Comparison of ENCODE assay signal across 22 cellular contexts in the genomic region with DNA sequence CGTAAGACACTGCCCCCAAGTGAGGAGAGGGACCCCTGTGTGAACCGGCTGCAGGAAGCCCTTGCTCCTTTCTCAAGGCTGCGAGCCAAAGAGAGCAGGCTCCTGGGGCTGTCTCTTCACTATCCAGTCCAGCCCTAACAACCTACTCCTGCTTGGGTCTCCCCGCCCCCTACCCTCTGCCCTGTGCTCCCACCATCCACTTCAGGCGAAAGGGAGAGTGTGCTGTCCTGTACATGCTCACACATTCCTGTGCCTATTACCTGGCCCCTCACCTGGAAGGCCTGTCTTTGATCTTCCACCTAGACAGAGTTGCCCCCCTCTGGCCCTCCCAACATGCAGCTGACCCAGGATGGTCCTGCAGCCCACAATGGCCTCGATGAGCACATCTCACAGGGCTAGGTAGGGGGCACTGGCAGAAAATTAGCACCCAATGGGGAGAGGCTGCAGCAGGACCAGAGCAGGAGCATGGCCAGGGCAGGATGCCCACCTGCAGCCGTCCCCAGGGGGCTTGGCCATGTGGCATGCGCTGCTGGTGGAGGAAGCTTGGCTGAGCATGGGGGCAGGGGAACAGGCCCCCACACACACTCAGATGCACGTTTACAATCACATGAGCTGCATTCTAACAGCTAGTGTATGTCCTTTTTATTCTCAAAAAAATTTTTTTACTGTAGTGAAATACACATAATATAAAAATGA.
"Had no signal": no experiment of that assay in that cellular context is flagged by ENCODE, and none has a peak within 500 bp of the region (broad histone marks: within the 10 kb centered on the region; RNA-seq: fewer than 3 reads in every experiment).

No MANE protein-coding gene starts in this region.

- H3K27me3 Mint-ChIP-seq: activated CD8-positive, alpha-beta T cell treated with anti-CD3 and anti-CD28 coated beads for 36 hours; central memory CD8-positive, alpha-beta T cell; dendritic cell treated with granulocyte-macrophage colony-stimulating factor and Interleukin-4, amounts not matched to agents 40 ng/mL and 50 ng/mL, for 4 days; effector memory CD8-positive, alpha-beta T cell; natural killer cell treated with Interleukin-12 subunit alpha and Interleukin-12 subunit beta and Interleukin-15 and Interleukin-18, amount 100 ng/mL, for 72 hours; T-cell; type B pancreatic cell had no signal

- H3K4me3 ChIP-seq: body of pancreas, mucosa of descending colon, SK-N-MC, smooth muscle cell had no signal

- H3K4me2 ChIP-seq: smooth muscle cell had no signal

- DNase-seq: activated CD4-positive, alpha-beta T cell treated with anti-CD3 and anti-CD28 coated beads for 4 hours; activated CD8-positive, alpha-beta memory T cell treated with anti-CD3 and anti-CD28 coated beads, Interleukin-2, amount 50 U/mL, for 4 hours; activated CD8-positive, alpha-beta T cell treated with anti-CD3 and anti-CD28 coated beads for 36 hours; activated naive CD4-positive, alpha-beta T cell treated with anti-CD3 and anti-CD28 coated beads, Interleukin-2, amount 50 U/mL, for 16 hours; body of pancreas; effector memory CD8-positive, alpha-beta T cell; hippocampal formation; kidney glomerular epithelial cell; retina; substantia nigra; T-cell; WERI-Rb-1 had no signal

- H3K9ac ChIP-seq: parathyroid adenoma had no signal

- H3K27ac Mint-ChIP-seq: activated CD8-positive, alpha-beta T cell treated with anti-CD3 and anti-CD28 coated beads for 36 hours; activated T-helper 1 cell treated with anti-CD3 and anti-CD28 coated beads, Interleukin-12 subunit alpha, Interleukin-12 subunit beta, Interleukin-2, Interleukin-4 antibody, amounts not matched to agents 30 ng/mL and 10 ng/mL and 1 ng/mL, durations not matched to agents 14 hours and 24 hours and 36 hours; dendritic cell treated with granulocyte-macrophage colony-stimulating factor and Interleukin-4, amounts not matched to agents 40 ng/mL and 50 ng/mL, for 4 days; stimulated activated effector memory CD8-positive, alpha-beta T cell treated with anti-CD3 and anti-CD28 coated beads, Interleukin-12 subunit alpha, Interleukin-12 subunit beta, amount 100 ng/mL, for 72 hours; T-cell; type B pancreatic cell had no signal

- H3K36me3 Mint-ChIP-seq: stimulated activated effector memory CD8-positive, alpha-beta T cell treated with anti-CD3 and anti-CD28 coated beads, Interleukin-12 subunit alpha, Interleukin-12 subunit beta, amount 100 ng/mL, for 72 hours had no signal

- H3K4me1 ChIP-seq: parathyroid adenoma had no signal

- H3K36me3 ChIP-seq: WERI-Rb-1 had no signal

- H3K27ac ChIP-seq: body of pancreas, parathyroid adenoma, SK-N-MC, WERI-Rb-1 had no signal

- H3K4me3 Mint-ChIP-seq: activated CD8-positive, alpha-beta T cell treated with anti-CD3 and anti-CD28 coated beads for 36 hours; activated T-helper 1 cell treated with anti-CD3 and anti-CD28 coated beads, Interleukin-12 subunit alpha, Interleukin-12 subunit beta, Interleukin-2, Interleukin-4 antibody, amounts not matched to agents 30 ng/mL and 10 ng/mL and 1 ng/mL, durations not matched to agents 14 hours and 24 hours and 36 hours; central memory CD8-positive, alpha-beta T cell; dendritic cell treated with granulocyte-macrophage colony-stimulating factor and Interleukin-4, amounts not matched to agents 40 ng/mL and 50 ng/mL, for 4 days; effector memory CD8-positive, alpha-beta T cell; natural killer cell treated with Interleukin-12 subunit alpha and Interleukin-12 subunit beta and Interleukin-15 and Interleukin-18, amount 100 ng/mL, for 72 hours; stimulated activated effector memory CD8-positive, alpha-beta T cell treated with anti-CD3 and anti-CD28 coated beads, Interleukin-12 subunit alpha, Interleukin-12 subunit beta, amount 100 ng/mL, for 72 hours; T-cell; type B pancreatic cell had no signal

- H2AFZ ChIP-seq: parathyroid adenoma had no signal

- H3K27me3 ChIP-seq: body of pancreas had no signal

- ATAC-seq: activated CD8-positive, alpha-beta T cell treated with anti-CD3 and anti-CD28 coated beads for 36 hours; body of pancreas; effector memory CD8-positive, alpha-beta T cell; stimulated activated effector memory CD8-positive, alpha-beta T cell treated with anti-CD3 and anti-CD28 coated beads, Interleukin-12 subunit alpha, Interleukin-12 subunit beta, amount 100 ng/mL, for 72 hours; T-cell had no signal

- H3K79me2 ChIP-seq: parathyroid adenoma had no signal
